In the genomic region with DNA sequence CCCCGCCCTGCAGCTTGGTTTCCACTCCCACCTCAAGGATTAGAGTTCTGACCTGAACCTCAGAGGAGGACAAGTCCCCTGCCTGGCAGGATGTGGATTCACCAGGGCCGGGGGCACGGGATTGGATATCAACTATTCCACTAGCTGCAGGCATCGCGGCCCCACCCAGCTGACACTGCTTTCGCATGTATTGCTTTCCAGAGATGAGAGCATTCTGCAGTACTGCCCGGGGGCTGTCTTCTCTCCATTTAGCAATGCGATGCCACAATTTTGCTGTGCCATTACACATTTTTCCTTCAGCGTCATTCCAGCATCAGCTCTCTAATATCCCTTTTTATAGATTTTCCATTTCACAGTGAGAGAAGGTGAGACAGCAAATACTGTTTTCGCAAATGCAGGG, we compare ENCODE assay signal across 22 cellular contexts. TPM values are rescaled to one million over a fixed set of nuclear protein-coding genes. Genes with fewer than 3 reads are reported as not detected.
DNase-seq lines count a peak whose midpoint lies in the region; ATAC-seq and TF ChIP-seq lines count a peak whose summit lies in the region.
"Had no signal": no experiment of that assay in that cellular context is flagged by ENCODE, and none has a peak within 500 bp of the region (broad histone marks: within the 10 kb centered on the region; RNA-seq: fewer than 3 reads in every experiment).

No MANE protein-coding gene starts in this region.

- H3K79me1 ChIP-seq in H9 (ENCODE audit: insufficient read depth, low read depth, low read length, poor library complexity, severe bottlenecking), result no peaks in the 10 kb centered on the region
- peaks cover 12% of the 10 kb centered on the region for H3K79me1 ChIP-seq in mesendoderm (ENCODE audit: low read length)

- no peaks in the 10 kb centered on the region for H3K23me2 ChIP-seq in H9 (ENCODE audit: insufficient read length, low read depth, low read length, poor library complexity, severe bottlenecking)

- no peak overlapping the region for H3K4me3 Mint-ChIP-seq in H9
- H3K4me3 Mint-ChIP-seq in stimulated activated naive B cell treated with anti-CD40 and anti-IgM and Interleukin-4, amounts not matched to agents 10 μg/mL and 1 μg/mL and 100 μg/mL, for 72 hours, result no peak overlapping the region
- H3K4me3 Mint-ChIP-seq: activated naive CD4-positive, alpha-beta T cell treated with anti-CD3 and anti-CD28 coated beads, Interleukin-2, amount 50 U/mL, for 24 hours; activated T-cell treated with anti-CD3 and anti-CD28 coated beads, Interleukin-2, amount 50 U/mL, for 72 hours; mesothelial cell of epicardium had no signal

- H2BK15ac ChIP-seq in H9 (ENCODE audit: low read depth, low read length), result no peak overlapping the region
- no peak overlapping the region for H2BK15ac ChIP-seq in mesendoderm (replicated peaks; ENCODE audit: low read depth)

- no peak overlapping the region for H2BK120ac ChIP-seq in H9 (ENCODE audit: low read depth, low read length, poor library complexity, severe bottlenecking)
- no peak overlapping the region for H2BK120ac ChIP-seq in mesendoderm (ENCODE audit: low read depth, low read length)

- H2BK5ac ChIP-seq in H9 (ENCODE audit: insufficient read length, low read length), result no peak overlapping the region
- H2BK5ac ChIP-seq in mesendoderm (ENCODE audit: low read length), result no peak overlapping the region

- no peak overlapping the region for H4K5ac ChIP-seq in H9 (ENCODE audit: insufficient read length, low read depth, low read length)
- no peak overlapping the region for H4K5ac ChIP-seq in mesendoderm (ENCODE audit: low read length)

- H4K20me1 ChIP-seq in H9 (ENCODE audit: control insufficient read depth, insufficient read depth, insufficient read length), result no peaks in the 10 kb centered on the region

- no peaks in the 10 kb centered on the region for H3K36me3 ChIP-seq in mesendoderm (ENCODE audit: control insufficient read depth, insufficient read depth, low read length)
- H3K36me3 ChIP-seq: brain microvascular endothelial cell, SJCRH30, transverse colon had no signal

- no peak overlapping the region for H3K14ac ChIP-seq in H9 (ENCODE audit: insufficient read depth, low read length)

- H3K4me1 Mint-ChIP-seq in H9, result peaks cover 16 to 25% of the 10 kb centered on the region in 2 experiments
- peaks cover 0 to 1% of the 10 kb centered on the region in 2 donors for H3K4me1 Mint-ChIP-seq in stimulated activated naive B cell treated with anti-CD40 and anti-IgM and Interleukin-4, amounts not matched to agents 10 μg/mL and 1 μg/mL and 100 μg/mL, for 72 hours
- H3K4me1 Mint-ChIP-seq: activated naive CD4-positive, alpha-beta T cell treated with anti-CD3 and anti-CD28 coated beads, Interleukin-2, amount 50 U/mL, for 24 hours had no signal

- no peak overlapping the region for H3T11ph ChIP-seq in H9 (ENCODE audit: low read length)

- peaks cover 3% of the 10 kb centered on the region for H3K27me3 Mint-ChIP-seq in H9 (ENCODE audit: low read depth)
- H3K27me3 Mint-ChIP-seq in stimulated activated naive B cell treated with anti-CD40 and anti-IgM and Interleukin-4, amounts not matched to agents 10 μg/mL and 1 μg/mL and 100 μg/mL, for 72 hours, result no peaks in the 10 kb centered on the region
- H3K27me3 Mint-ChIP-seq: activated naive CD4-positive, alpha-beta T cell treated with anti-CD3 and anti-CD28 coated beads, Interleukin-2, amount 50 U/mL, for 24 hours had no signal

- H3K56ac ChIP-seq in H9 (ENCODE audit: insufficient read length, low read depth, low read length), result no peak overlapping the region
- H3K56ac ChIP-seq in mesendoderm (ENCODE audit: low read length), result peak overlapping the region; percentile 11

- no peak overlapping the region for H3K27ac Mint-ChIP-seq in H9
- no peak overlapping the region for H3K27ac Mint-ChIP-seq in stimulated activated naive B cell treated with anti-CD40 and anti-IgM and Interleukin-4, amounts not matched to agents 10 μg/mL and 1 μg/mL and 100 μg/mL, for 72 hours
- H3K27ac Mint-ChIP-seq: activated naive CD4-positive, alpha-beta T cell treated with anti-CD3 and anti-CD28 coated beads, Interleukin-2, amount 50 U/mL, for 24 hours; activated T-cell treated with anti-CD3 and anti-CD28 coated beads, Interleukin-2, amount 50 U/mL, for 72 hours; mesothelial cell of epicardium had no signal

- no peaks in the 10 kb centered on the region for H3K9me3 ChIP-seq in H9 (ENCODE audit: control insufficient read depth, low read depth, low read length)
- H3K9me3 ChIP-seq: SJCRH30, transverse colon had no signal

- no peak overlapping the region for H4K8ac ChIP-seq in H9 (replicated peaks; ENCODE audit: insufficient read length, low read depth, low read length)
- H4K8ac ChIP-seq in mesendoderm (ENCODE audit: low read depth, low read length), result no peak overlapping the region

- no peak for TF ChIP-seq CTCF in H9 (conservative IDR thresholded peaks at IDR 0.05)

- no peak overlapping the region for H4K91ac ChIP-seq in H9 (ENCODE audit: insufficient read length, low read depth, low read length)

- DNase-seq in AG08395 (ENCODE audit: low spot score) (peak; percentile 20), H9 (peak; percentile 67), fibroblast of gingiva (ENCODE audit: low read depth) (peak; percentile 66), mesendoderm (peak; percentile 92), NAMALWA (ENCODE audit: low spot score) (no peak), SW480 (ENCODE audit: low spot score) (no peak)
- DNase-seq in stimulated activated naive B cell treated with anti-CD40 and anti-IgM and Interleukin-4, amounts not matched to agents 10 μg/mL and 1 μg/mL and 100 μg/mL, for 72 hours, result no peak
- no peak for DNase-seq in stimulated activated CD4-positive, alpha-beta T cell treated with anti-CD3 and anti-CD28 coated beads, Interleukin-2, amount 100 ng/mL, for 48 hours
- DNase-seq: activated T-cell treated with anti-CD3 and anti-CD28 coated beads, Interleukin-2, amount 50 U/mL, for 72 hours; brain microvascular endothelial cell; erythroblast; islet precursor cell; Kasumi-1; NCI-H1417; NCI-H748 treated with DMSO at 0.1 percent for 48 hours; OCI-M1; SJCRH30; stimulated activated CD4-positive, alpha-beta T cell treated with anti-CD3 and anti-CD28 coated beads, Interleukin-12 subunit alpha, Interleukin-12 subunit beta, amount 100 ng/mL, for 4 hours; transverse colon had no signal

- H3K27ac ChIP-seq in H9 (ENCODE audit: insufficient read length, low read depth, low read length) (no peak overlapping the region), mesendoderm (ENCODE audit: low read depth, low read length) (no peak overlapping the region)
- H3K27ac ChIP-seq: brain microvascular endothelial cell, SJCRH30, transverse colon had no signal

- H3K79me2 ChIP-seq in H9 (ENCODE audit: insufficient read depth, low read length), result no peaks in the 10 kb centered on the region; the same call in 1 of the 2 replicates
- no peaks in the 10 kb centered on the region for H3K79me2 ChIP-seq in mesendoderm (ENCODE audit: control insufficient read depth, insufficient read depth, low read length)

- H3K4ac ChIP-seq in H9 (ENCODE audit: low read depth, low read length) (no peak overlapping the region), mesendoderm (ENCODE audit: low read depth, low read length) (no peak overlapping the region)

- H3K9ac ChIP-seq in H9 (ENCODE audit: extremely low read depth, insufficient read length, low read length), result no peak overlapping the region
- no peak overlapping the region for H3K9ac ChIP-seq in mesendoderm (ENCODE audit: low read length)

- no peak overlapping the region for H2AFZ ChIP-seq in H9 (ENCODE audit: low read length)

- H3K36me3 Mint-ChIP-seq in H9 (ENCODE audit: insufficient read depth in 1 of 3, low read depth in 3 of 3), result peaks cover 10 to 12% (median 10%) of the 10 kb centered on the region in 3 experiments
- peaks cover 8 to 11% of the 10 kb centered on the region in 2 donors for H3K36me3 Mint-ChIP-seq in stimulated activated naive B cell treated with anti-CD40 and anti-IgM and Interleukin-4, amounts not matched to agents 10 μg/mL and 1 μg/mL and 100 μg/mL, for 72 hours
- H3K36me3 Mint-ChIP-seq: activated naive CD4-positive, alpha-beta T cell treated with anti-CD3 and anti-CD28 coated beads, Interleukin-2, amount 50 U/mL, for 24 hours had no signal

- ATAC-seq in stimulated activated naive B cell treated with anti-CD40 and anti-IgM and Interleukin-4, amounts not matched to agents 10 μg/mL and 1 μg/mL and 100 μg/mL, for 72 hours (replicated peaks), result no peak
- ATAC-seq: activated T-cell treated with anti-CD3 and anti-CD28 coated beads, Interleukin-2, amount 50 U/mL, for 72 hours; HCT116 had no signal

- H3K4me2 ChIP-seq in H9 (ENCODE audit: insufficient read depth, insufficient read length, low read length) (no peak overlapping the region), mesendoderm (ENCODE audit: low read length) (no peak overlapping the region)

- H3K4me1 ChIP-seq in H9 (ENCODE audit: insufficient read depth, low read length), result no peaks in the 10 kb centered on the region
- peaks cover 22% of the 10 kb centered on the region for H3K4me1 ChIP-seq in mesendoderm (ENCODE audit: control insufficient read depth, low read depth, low read length)
- H3K4me1 ChIP-seq: transverse colon had no signal

- no peak overlapping the region for H2BK12ac ChIP-seq in H9 (ENCODE audit: insufficient read length, low read depth, low read length)

- H3K4me3 ChIP-seq in mesendoderm (ENCODE audit: low read length), result no peak overlapping the region
- H3K4me3 ChIP-seq: SJCRH30, transverse colon had no signal

- H3K18ac ChIP-seq in H9 (ENCODE audit: insufficient read length, low read depth, low read length) (no peak overlapping the region), mesendoderm (ENCODE audit: low read length) (no peak overlapping the region)

- WGBS in H9 (ENCODE audit: extremely low coverage, insufficient read length, low lambda C conversion rate), result no CpG with 5 or more reads among the region's 10 CpGs
- WGBS in mesendoderm (ENCODE audit: extremely low coverage, insufficient coverage, low lambda C conversion rate), result no CpG with 5 or more reads among the region's 10 CpGs

- H3K23ac ChIP-seq in H9 (ENCODE audit: insufficient read length, low read depth, low read length), result no peak overlapping the region
- H3K23ac ChIP-seq in mesendoderm (ENCODE audit: low read length), result no peak overlapping the region

- no peak overlapping the region for H2BK20ac ChIP-seq in H9 (ENCODE audit: low read depth, low read length, poor library complexity, severe bottlenecking)

- H2AK5ac ChIP-seq in H9 (ENCODE audit: insufficient read length, low read length), result no peak overlapping the region
- no peak overlapping the region for H2AK5ac ChIP-seq in mesendoderm (ENCODE audit: low read length)

- H3K27me3 ChIP-seq in H9 (ENCODE audit: insufficient read depth, low read length) (no peaks in the 10 kb centered on the region), mesendoderm (ENCODE audit: insufficient read depth, low read length, poor library complexity) (no peaks in the 10 kb centered on the region)
- H3K27me3 ChIP-seq: brain microvascular endothelial cell, SJCRH30, transverse colon had no signal

- peaks cover 0 to 5% of the 10 kb centered on the region in 2 experiments; a peak in 4 of 5 replicates for H3K9me3 Mint-ChIP-seq in H9
- peaks cover 6 to 11% of the 10 kb centered on the region in 2 donors for H3K9me3 Mint-ChIP-seq in stimulated activated naive B cell treated with anti-CD40 and anti-IgM and Interleukin-4, amounts not matched to agents 10 μg/mL and 1 μg/mL and 100 μg/mL, for 72 hours
- H3K9me3 Mint-ChIP-seq: activated naive CD4-positive, alpha-beta T cell treated with anti-CD3 and anti-CD28 coated beads, Interleukin-2, amount 50 U/mL, for 24 hours had no signal

RNA-seq across cellular contexts. Expression of a gene that starts 42.0 kb away (rescaled TPM):
- 14.4 and 15.8 TPM in 2 replicates for total RNA-seq in H9 (2021)
- polyA plus RNA-seq in mesendoderm (2013, experiment 1 of 2), result 11.5 TPM
- polyA plus RNA-seq in mesendoderm (2013, experiment 2 of 2), result 14.5 TPM

Comparison
In these comparisons a context has a peak if more than half of its experiments do, and no peak if none do; other contexts are left out.
1. DNase-seq: peak in AG08395 (single experiment), H9 (single experiment), fibroblast of gingiva (single experiment) and mesendoderm (single experiment); none in NAMALWA (single experiment), stimulated activated naive B cell treated with anti-CD40 and anti-IgM and Interleukin-4, amounts not matched to agents 10 μg/mL and 1 μg/mL and 100 μg/mL, for 72 hours (single experiment), SW480 (single experiment) and stimulated activated CD4-positive, alpha-beta T cell treated with anti-CD3 and anti-CD28 coated beads, Interleukin-2, amount 100 ng/mL, for 48 hours (0 of 2).